In the genomic region with DNA sequence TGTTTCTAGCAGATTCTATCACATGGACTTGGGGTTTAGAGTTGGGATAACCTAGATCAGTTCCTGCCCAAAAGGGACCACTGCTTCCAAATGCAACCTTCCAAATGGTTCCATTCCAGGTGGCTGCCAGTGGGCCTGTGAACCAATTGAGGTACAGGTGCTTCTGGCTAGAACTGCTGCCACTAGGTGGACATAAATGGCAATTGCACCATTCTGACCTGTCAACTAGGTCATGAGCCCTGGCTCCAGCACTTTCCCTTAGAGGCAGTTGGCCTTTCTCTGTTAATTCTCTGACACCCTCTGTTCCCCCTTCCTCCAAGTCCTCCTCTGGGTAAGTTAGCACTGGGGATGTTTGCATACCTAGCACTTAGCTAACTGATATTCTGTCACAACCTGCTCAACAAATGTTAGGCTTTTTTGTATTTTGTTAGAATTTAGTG, we compare ENCODE assay signal across 1 cellular context.
TF ChIP-seq lines count a peak whose summit lies in the region.

No MANE protein-coding gene starts in this region.

TF ChIP-seq in GM23338, 12 proteins besides CTCF, POLR2A, EP300 and RAD21 (continued from another document):
- TF ChIP-seq, protein P1, sequence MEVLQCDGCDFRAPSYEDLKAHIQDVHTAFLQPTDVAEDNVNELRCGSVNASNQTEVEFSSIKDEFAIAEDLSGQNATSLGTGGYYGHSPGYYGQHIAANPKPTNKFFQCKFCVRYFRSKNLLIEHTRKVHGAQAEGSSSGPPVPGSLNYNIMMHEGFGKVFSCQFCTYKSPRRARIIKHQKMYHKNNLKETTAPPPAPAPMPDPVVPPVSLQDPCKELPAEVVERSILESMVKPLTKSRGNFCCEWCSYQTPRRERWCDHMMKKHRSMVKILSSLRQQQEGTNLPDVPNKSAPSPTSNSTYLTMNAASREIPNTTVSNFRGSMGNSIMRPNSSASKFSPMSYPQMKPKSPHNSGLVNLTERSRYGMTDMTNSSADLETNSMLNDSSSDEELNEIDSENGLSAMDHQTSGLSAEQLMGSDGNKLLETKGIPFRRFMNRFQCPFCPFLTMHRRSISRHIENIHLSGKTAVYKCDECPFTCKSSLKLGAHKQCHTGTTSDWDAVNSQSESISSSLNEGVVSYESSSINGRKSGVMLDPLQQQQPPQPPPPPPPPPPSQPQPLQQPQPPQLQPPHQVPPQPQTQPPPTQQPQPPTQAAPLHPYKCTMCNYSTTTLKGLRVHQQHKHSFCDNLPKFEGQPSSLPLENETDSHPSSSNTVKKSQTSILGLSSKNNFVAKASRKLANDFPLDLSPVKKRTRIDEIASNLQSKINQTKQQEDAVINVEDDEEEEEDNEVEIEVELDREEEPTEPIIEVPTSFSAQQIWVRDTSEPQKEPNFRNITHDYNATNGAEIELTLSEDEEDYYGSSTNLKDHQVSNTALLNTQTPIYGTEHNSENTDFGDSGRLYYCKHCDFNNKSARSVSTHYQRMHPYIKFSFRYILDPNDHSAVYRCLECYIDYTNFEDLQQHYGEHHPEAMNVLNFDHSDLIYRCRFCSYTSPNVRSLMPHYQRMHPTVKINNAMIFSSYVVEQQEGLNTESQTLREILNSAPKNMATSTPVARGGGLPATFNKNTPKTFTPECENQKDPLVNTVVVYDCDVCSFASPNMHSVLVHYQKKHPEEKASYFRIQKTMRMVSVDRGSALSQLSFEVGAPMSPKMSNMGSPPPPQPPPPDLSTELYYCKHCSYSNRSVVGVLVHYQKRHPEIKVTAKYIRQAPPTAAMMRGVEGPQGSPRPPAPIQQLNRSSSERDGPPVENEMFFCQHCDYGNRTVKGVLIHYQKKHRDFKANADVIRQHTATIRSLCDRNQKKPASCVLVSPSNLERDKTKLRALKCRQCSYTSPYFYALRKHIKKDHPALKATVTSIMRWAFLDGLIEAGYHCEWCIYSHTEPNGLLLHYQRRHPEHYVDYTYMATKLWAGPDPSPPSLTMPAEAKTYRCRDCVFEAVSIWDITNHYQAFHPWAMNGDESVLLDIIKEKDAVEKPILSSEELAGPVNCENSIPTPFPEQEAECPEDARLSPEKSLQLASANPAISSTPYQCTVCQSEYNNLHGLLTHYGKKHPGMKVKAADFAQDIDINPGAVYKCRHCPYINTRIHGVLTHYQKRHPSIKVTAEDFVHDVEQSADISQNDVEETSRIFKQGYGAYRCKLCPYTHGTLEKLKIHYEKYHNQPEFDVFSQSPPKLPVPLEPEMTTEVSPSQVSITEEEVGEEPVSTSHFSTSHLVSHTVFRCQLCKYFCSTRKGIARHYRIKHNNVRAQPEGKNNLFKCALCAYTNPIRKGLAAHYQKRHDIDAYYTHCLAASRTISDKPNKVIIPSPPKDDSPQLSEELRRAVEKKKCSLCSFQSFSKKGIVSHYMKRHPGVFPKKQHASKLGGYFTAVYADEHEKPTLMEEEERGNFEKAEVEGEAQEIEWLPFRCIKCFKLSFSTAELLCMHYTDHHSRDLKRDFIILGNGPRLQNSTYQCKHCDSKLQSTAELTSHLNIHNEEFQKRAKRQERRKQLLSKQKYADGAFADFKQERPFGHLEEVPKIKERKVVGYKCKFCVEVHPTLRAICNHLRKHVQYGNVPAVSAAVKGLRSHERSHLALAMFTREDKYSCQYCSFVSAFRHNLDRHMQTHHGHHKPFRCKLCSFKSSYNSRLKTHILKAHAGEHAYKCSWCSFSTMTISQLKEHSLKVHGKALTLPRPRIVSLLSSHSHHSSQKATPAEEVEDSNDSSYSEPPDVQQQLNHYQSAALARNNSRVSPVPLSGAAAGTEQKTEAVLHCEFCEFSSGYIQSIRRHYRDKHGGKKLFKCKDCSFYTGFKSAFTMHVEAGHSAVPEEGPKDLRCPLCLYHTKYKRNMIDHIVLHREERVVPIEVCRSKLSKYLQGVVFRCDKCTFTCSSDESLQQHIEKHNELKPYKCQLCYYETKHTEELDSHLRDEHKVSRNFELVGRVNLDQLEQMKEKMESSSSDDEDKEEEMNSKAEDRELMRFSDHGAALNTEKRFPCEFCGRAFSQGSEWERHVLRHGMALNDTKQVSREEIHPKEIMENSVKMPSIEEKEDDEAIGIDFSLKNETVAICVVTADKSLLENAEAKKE (CRISPR knock-in tag; IDR thresholded peaks at IDR 0.05): no peak
- TF ChIP-seq ZNF114 (CRISPR knock-in tag; IDR thresholded peaks at IDR 0.05): no peak
- no peak for TF ChIP-seq EZH2 (IDR thresholded peaks at IDR 0.05; ENCODE audit: low read depth, unreplicated experiment)
- no peak for TF ChIP-seq CREB1 (CRISPR knock-in tag; IDR thresholded peaks at IDR 0.05; ENCODE audit: low read depth)
- TF ChIP-seq ZNF331 (CRISPR knock-in tag; IDR thresholded peaks at IDR 0.05; ENCODE audit: low read depth): no peak
- no peak for TF ChIP-seq JUNB (IDR thresholded peaks at IDR 0.05; ENCODE audit: unreplicated experiment)
- no peak for TF ChIP-seq EZH2phosphoT487 (IDR thresholded peaks at IDR 0.05; ENCODE audit: unreplicated experiment)
- TF ChIP-seq, protein P2, sequence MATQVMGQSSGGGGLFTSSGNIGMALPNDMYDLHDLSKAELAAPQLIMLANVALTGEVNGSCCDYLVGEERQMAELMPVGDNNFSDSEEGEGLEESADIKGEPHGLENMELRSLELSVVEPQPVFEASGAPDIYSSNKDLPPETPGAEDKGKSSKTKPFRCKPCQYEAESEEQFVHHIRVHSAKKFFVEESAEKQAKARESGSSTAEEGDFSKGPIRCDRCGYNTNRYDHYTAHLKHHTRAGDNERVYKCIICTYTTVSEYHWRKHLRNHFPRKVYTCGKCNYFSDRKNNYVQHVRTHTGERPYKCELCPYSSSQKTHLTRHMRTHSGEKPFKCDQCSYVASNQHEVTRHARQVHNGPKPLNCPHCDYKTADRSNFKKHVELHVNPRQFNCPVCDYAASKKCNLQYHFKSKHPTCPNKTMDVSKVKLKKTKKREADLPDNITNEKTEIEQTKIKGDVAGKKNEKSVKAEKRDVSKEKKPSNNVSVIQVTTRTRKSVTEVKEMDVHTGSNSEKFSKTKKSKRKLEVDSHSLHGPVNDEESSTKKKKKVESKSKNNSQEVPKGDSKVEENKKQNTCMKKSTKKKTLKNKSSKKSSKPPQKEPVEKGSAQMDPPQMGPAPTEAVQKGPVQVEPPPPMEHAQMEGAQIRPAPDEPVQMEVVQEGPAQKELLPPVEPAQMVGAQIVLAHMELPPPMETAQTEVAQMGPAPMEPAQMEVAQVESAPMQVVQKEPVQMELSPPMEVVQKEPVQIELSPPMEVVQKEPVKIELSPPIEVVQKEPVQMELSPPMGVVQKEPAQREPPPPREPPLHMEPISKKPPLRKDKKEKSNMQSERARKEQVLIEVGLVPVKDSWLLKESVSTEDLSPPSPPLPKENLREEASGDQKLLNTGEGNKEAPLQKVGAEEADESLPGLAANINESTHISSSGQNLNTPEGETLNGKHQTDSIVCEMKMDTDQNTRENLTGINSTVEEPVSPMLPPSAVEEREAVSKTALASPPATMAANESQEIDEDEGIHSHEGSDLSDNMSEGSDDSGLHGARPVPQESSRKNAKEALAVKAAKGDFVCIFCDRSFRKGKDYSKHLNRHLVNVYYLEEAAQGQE (IDR thresholded peaks at IDR 0.05; ENCODE audit: unreplicated experiment): no peak
- no peak for TF ChIP-seq STAT1 (IDR thresholded peaks at IDR 0.05; ENCODE audit: unreplicated experiment)
- TF ChIP-seq, protein P3, sequence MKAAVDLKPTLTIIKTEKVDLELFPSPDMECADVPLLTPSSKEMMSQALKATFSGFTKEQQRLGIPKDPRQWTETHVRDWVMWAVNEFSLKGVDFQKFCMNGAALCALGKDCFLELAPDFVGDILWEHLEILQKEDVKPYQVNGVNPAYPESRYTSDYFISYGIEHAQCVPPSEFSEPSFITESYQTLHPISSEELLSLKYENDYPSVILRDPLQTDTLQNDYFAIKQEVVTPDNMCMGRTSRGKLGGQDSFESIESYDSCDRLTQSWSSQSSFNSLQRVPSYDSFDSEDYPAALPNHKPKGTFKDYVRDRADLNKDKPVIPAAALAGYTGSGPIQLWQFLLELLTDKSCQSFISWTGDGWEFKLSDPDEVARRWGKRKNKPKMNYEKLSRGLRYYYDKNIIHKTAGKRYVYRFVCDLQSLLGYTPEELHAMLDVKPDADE (IDR thresholded peaks at IDR 0.05): no peak
